In genomic region chr10:79144341-79145173, GRCh38 we compare ENCODE assay signal across 1 cellular context.
TF ChIP-seq lines count a peak whose summit lies in the region.

No MANE protein-coding gene starts in this region.

TF ChIP-seq in K562, 482 proteins besides CTCF, POLR2A, EP300 and RAD21 (continued from another document and continues in another):
- TF ChIP-seq MGA (IDR thresholded peaks at IDR 0.05) (no peak), HDAC2 (IDR thresholded peaks at IDR 0.05) (peak; percentile 15; the same call in 1 of the 2 replicates), SMARCA4 (IDR thresholded peaks at IDR 0.05) (no peak), LARP7 (IDR thresholded peaks at IDR 0.05) (peak; percentile 92), ZNF780A (CRISPR knock-in tag; IDR thresholded peaks at IDR 0.05) (no peak), RBM25 (IDR thresholded peaks at IDR 0.05; ENCODE audit: low read depth, low read length, severe bottlenecking) (peak; percentile 90), PYGO2 (tag; IDR thresholded peaks at IDR 0.05) (no peak), HDAC1 (IDR thresholded peaks at IDR 0.05) (peak in 1 of 2 experiments; percentile 60; a peak in 1 of 4 replicates), HBP1 (CRISPR knock-in tag; IDR thresholded peaks at IDR 0.05) (peak; percentile 74; the same call in 1 of the 2 replicates), ELF4 (CRISPR knock-in tag; IDR thresholded peaks at IDR 0.05) (peak; percentile 64; the same call in 1 of the 2 replicates), MCM2 (IDR thresholded peaks at IDR 0.05; ENCODE audit: low read depth) (no peak), ZNF830 (CRISPR knock-in tag; IDR thresholded peaks at IDR 0.05) (no peak), SRSF3 (IDR thresholded peaks at IDR 0.05; ENCODE audit: insufficient read depth, low read length) (no peak), NCOR1 (IDR thresholded peaks at IDR 0.05) (no peak), RBM34 (IDR thresholded peaks at IDR 0.05; ENCODE audit: borderline replicate concordance, insufficient read depth, low read length) (no peak), GABPB2 (CRISPR knock-in tag; conservative IDR thresholded peaks at IDR 0.05) (no peak), CCNT2 (IDR thresholded peaks at IDR 0.05; ENCODE audit: borderline replicate concordance, extremely low read depth, insufficient read length, low read depth, low read length) (no peak), ZNF407 (IDR thresholded peaks at IDR 0.05; ENCODE audit: low read depth) (peak; percentile 33; the same call in 1 of the 2 replicates), NCOA1 (IDR thresholded peaks at IDR 0.05; ENCODE audit: low read depth) (no peak), ATF1 (CRISPR knock-in tag; IDR thresholded peaks at IDR 0.05) (no peak), ATF1 (tag; IDR thresholded peaks at IDR 0.05) (no peak), SMARCA5 (IDR thresholded peaks at IDR 0.05) (peak; percentile 90), BACH1 (tag; IDR thresholded peaks at IDR 0.05) (no peak), ZNF253 (CRISPR knock-in tag; conservative IDR thresholded peaks at IDR 0.05) (no peak), SREBF1 (IDR thresholded peaks at IDR 0.05; ENCODE audit: borderline replicate concordance, low read depth, low read length) (no peak), BCOR (IDR thresholded peaks at IDR 0.05) (peak; percentile 94), ARID4B (CRISPR knock-in tag; IDR thresholded peaks at IDR 0.05) (no peak), CHD1 (IDR thresholded peaks at IDR 0.05; ENCODE audit: low read length) (no peak), FOXA1 (IDR thresholded peaks at IDR 0.05; ENCODE audit: borderline replicate concordance) (no peak), ARHGAP35 (IDR thresholded peaks at IDR 0.05; ENCODE audit: partially characterized antibody) (peak; percentile 51), U2AF1 (optimal IDR thresholded peaks at IDR 0.05; ENCODE audit: low read depth, low read length) (no peak), SETDB1 (IDR thresholded peaks at IDR 0.05; ENCODE audit: low read length) (no peak), SMARCE1 (IDR thresholded peaks at IDR 0.05) (no peak), CHCHD3 (CRISPR knock-in tag; IDR thresholded peaks at IDR 0.05) (no peak), ZFP36 (IDR thresholded peaks at IDR 0.05; ENCODE audit: low read depth, low read length, partially characterized antibody) (peak; percentile 68), NBN (IDR thresholded peaks at IDR 0.05; ENCODE audit: low read depth) (no peak; the same call in 1 of the 2 replicates)
